Comparison of ENCODE assay signal across 8 cellular contexts in the genomic region with DNA sequence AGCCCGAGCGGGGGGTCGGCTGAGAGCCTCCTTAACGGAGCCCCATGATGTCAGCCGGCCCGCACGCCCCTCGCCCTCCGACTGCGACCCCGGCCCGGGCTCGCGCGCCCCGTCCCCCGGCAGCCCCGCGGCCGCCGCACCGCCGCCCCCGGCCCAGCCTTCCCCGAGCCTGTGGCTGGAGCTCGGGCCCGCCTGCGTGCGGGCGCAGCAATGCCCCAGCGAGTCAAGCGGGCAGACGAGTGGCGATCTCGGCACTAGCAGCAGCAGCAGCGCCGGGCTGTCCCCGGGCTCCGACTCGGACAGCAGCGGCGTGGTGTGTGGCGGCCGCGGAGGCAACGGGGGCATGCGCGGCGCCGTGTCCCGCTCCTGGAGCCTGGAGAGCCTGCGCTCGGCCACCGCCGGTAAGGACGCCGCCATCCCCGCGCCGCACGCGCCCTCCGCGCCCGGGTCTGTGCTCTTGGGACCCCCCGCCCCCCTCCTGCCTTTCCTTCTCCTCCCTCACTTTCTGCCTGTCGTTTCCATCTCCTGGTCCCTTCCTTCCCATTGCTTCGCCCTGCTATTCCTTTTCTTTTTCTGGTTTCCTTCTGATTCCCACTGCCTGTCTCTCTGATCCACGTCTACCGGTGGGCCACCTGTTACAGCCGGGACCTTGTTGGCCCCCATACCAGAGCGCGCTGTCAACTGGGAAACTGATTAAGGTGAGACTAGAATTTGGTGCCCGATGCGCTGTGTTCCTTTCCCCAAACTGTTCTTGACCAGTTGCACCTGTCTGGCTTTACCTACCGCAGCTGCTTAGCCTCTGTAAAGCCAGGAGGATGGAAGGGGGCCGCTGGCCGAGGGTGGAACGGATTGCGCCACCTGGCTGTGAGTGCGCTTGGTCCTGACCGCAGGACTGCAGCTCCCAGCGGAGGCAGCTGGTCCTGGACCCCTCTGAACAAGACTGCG.
A peak's percentile ranks its signal among the peaks of the same experiment; 100 is the strongest.
DNase-seq lines count a peak whose midpoint lies in the region; ATAC-seq lines count a peak whose summit lies in the region.

No MANE protein-coding gene starts in this region.

- peaks cover 6 to 17% (median 10%) of the 10 kb centered on the region in 7 donors for H3K4me1 Mint-ChIP-seq in naive thymus-derived CD4-positive, alpha-beta T cell

- intact Hi-C loops in naive thymus-derived CD4-positive, alpha-beta T cell (cut with micrococcal nuclease) = no loop called here

- H3K4me3 Mint-ChIP-seq in naive thymus-derived CD4-positive, alpha-beta T cell = peak overlapping the region; percentile 12 to 82 (median 67)

- H3K36me3 ChIP-seq in HUES64 (ENCODE audit: insufficient read depth, low read length) = no peaks in the 10 kb centered on the region
- no peaks in the 10 kb centered on the region for H3K36me3 ChIP-seq in naive thymus-derived CD4-positive, alpha-beta T cell (ENCODE audit: control insufficient read depth in 2 of 3, insufficient read depth in 3 of 3, low read length in 3 of 3)

- H3K27ac Mint-ChIP-seq in naive thymus-derived CD4-positive, alpha-beta T cell = no peak overlapping the region

- no peaks in the 10 kb centered on the region for H3K9me3 Mint-ChIP-seq in naive thymus-derived CD4-positive, alpha-beta T cell

- WGBS in HUES64 = 2% methylated on average over 84 of the region's 84 CpGs

- no peak overlapping the region for H3K9ac ChIP-seq in HUES64 (ENCODE audit: low read depth, low read length)

- no peaks in the 10 kb centered on the region for H3K9me3 ChIP-seq in HUES64 (ENCODE audit: insufficient read depth, low read depth, low read length)
- H3K9me3 ChIP-seq in naive thymus-derived CD4-positive, alpha-beta T cell (ENCODE audit: control insufficient read depth in 2 of 3, low read length in 3 of 3) = no peaks in the 10 kb centered on the region

- H3K36me3 Mint-ChIP-seq in naive thymus-derived CD4-positive, alpha-beta T cell = peaks cover 0 to 4% (median 0%) of the 10 kb centered on the region in 5 donors

- H3K27ac ChIP-seq in HUES64 (ENCODE audit: low read depth, low read length) (no peak overlapping the region), caudate nucleus (ENCODE audit: low read depth, low read length) (peak overlapping the region; percentile 41)
- no peak overlapping the region for H3K27ac ChIP-seq in naive thymus-derived CD4-positive, alpha-beta T cell (ENCODE audit: low read depth, low read length)

- POLR2A ChIA-PET in naive thymus-derived CD4-positive, alpha-beta T cell (lab: Charles Lee) = no interaction called here

- H3K27me3 ChIP-seq in HUES64 (ENCODE audit: insufficient read depth, low read length) = peaks cover 61% of the 10 kb centered on the region
- peaks cover 4 to 12% of the 10 kb centered on the region in 2 donors for H3K27me3 ChIP-seq in naive thymus-derived CD4-positive, alpha-beta T cell (ENCODE audit: control insufficient read depth in 2 of 2, insufficient read depth in 2 of 2, low read length in 2 of 2)

- DNase-seq in D341Med (ENCODE audit: low spot score) (peak; percentile 56), caudate nucleus (lab: John Stamatoyannopoulos, UW) (peak in 12 of 61 donors; percentile 17 to 56 (median 35)), COLO829 (ENCODE audit: low spot score) (no peak), NCI-H146 (lab: John Stamatoyannopoulos, UW) (no peak), cortex of kidney (lab: John Stamatoyannopoulos, UW) (no peak)
- no peak for DNase-seq in naive thymus-derived CD4-positive, alpha-beta T cell

- CTCF ChIA-PET in naive thymus-derived CD4-positive, alpha-beta T cell (lab: Charles Lee) = no interaction called here

- peaks cover 54 to 64% (median 61%) of the 10 kb centered on the region in 5 donors for H3K27me3 Mint-ChIP-seq in naive thymus-derived CD4-positive, alpha-beta T cell

- H3K4me1 ChIP-seq in HUES64 (ENCODE audit: insufficient read depth, low read length) = peaks cover 32% of the 10 kb centered on the region
- no peaks in the 10 kb centered on the region for H3K4me1 ChIP-seq in naive thymus-derived CD4-positive, alpha-beta T cell (ENCODE audit: control insufficient read depth in 2 of 2, insufficient read depth in 2 of 2, low read length in 2 of 2)

- no peak for ATAC-seq in naive thymus-derived CD4-positive, alpha-beta T cell
- ATAC-seq in GM21576 (IDR thresholded peaks at IDR 0.05; ENCODE audit: unreplicated experiment) = no peak

- peak overlapping the region; percentile 46 for H3K4me3 ChIP-seq in HUES64 (ENCODE audit: low read length)
- no peak overlapping the region for H3K4me3 ChIP-seq in naive thymus-derived CD4-positive, alpha-beta T cell (ENCODE audit: low read length)
